Comparison of ENCODE assay signal across 16 cellular contexts in genomic region chr4:102524691-102525090, GRCh38. TPM values are rescaled to one million over a fixed set of nuclear protein-coding genes. Genes with fewer than 3 reads are reported as not detected.
A peak's percentile ranks its signal among the peaks of the same experiment; 100 is the strongest.
DNase-seq lines count a peak whose midpoint lies in the region; ATAC-seq and TF ChIP-seq lines count a peak whose summit lies in the region.
"Had no signal": no experiment of that assay in that cellular context is flagged by ENCODE, and none has a peak within 500 bp of the region (broad histone marks: within the 10 kb centered on the region; RNA-seq: fewer than 3 reads in every experiment).

No MANE protein-coding gene starts in this region.

- H3K4me1 ChIP-seq in BLaER1 treated with 17β-estradiol and CSF1 and Interleukin-3, amounts not matched to agents 10 nM and 100 nM, result peaks cover 13 to 96% (median 36%) of the 10 kb centered on the region in 10 experiments; a peak in 19 of 20 replicates
- peaks cover 44% of the 10 kb centered on the region for H3K4me1 ChIP-seq in CD4-positive, CD25-positive, alpha-beta regulatory T cell (ENCODE audit: control insufficient read depth, insufficient read depth, low read length, poor library complexity, severe bottlenecking)

- no peaks in the 10 kb centered on the region for H3K9me3 Mint-ChIP-seq in CD4-positive, CD25-positive, alpha-beta regulatory T cell
- H3K9me3 Mint-ChIP-seq in activated B cell treated with CpG ODN at 0.5 μM for 24 hours, result no peaks in the 10 kb centered on the region
- H3K9me3 Mint-ChIP-seq in effector memory CD8-positive, alpha-beta T cell, result no peaks in the 10 kb centered on the region

- peak overlapping the region in 9 of 11 experiments; percentile 30 to 89 (median 63); a peak in 18 of 22 replicates for H3K4me2 ChIP-seq in BLaER1 treated with 17β-estradiol and CSF1 and Interleukin-3, amounts not matched to agents 10 nM and 100 nM

- peaks cover 13 to 47% (median 25%) of the 10 kb centered on the region in 11 experiments; a peak in 20 of 22 replicates for H3K36me3 ChIP-seq in BLaER1 treated with 17β-estradiol and CSF1 and Interleukin-3, amounts not matched to agents 10 nM and 100 nM
- peaks cover 10% of the 10 kb centered on the region for H3K36me3 ChIP-seq in CD4-positive, CD25-positive, alpha-beta regulatory T cell (ENCODE audit: control insufficient read depth, insufficient read depth, low read length)
- H3K36me3 ChIP-seq: Peyer's patch had no signal

- H3K4me3 ChIP-seq in BLaER1 treated with 17β-estradiol and CSF1 and Interleukin-3, amounts not matched to agents 10 nM and 100 nM, result peak overlapping the region in 2 of 10 experiments; percentile 2; a peak in 1 of 20 replicates
- H3K4me3 ChIP-seq in CD4-positive, CD25-positive, alpha-beta regulatory T cell (ENCODE audit: low read depth, low read length), result no peak overlapping the region
- H3K4me3 ChIP-seq: dorsolateral prefrontal cortex, Peyer's patch, SK-N-MC had no signal

- no peaks in the 10 kb centered on the region for H3K27me3 ChIP-seq in BLaER1 treated with 17β-estradiol and CSF1 and Interleukin-3, amounts not matched to agents 10 nM and 100 nM
- H3K27me3 ChIP-seq in CD4-positive, CD25-positive, alpha-beta regulatory T cell (ENCODE audit: control insufficient read depth, insufficient read depth, low read length), result no peaks in the 10 kb centered on the region
- H3K27me3 ChIP-seq: dorsolateral prefrontal cortex, Peyer's patch had no signal

- no peak for ATAC-seq in CD4-positive, CD25-positive, alpha-beta regulatory T cell (ENCODE audit: low read depth in 2 of 2)
- ATAC-seq in activated B cell treated with CpG ODN at 0.5 μM for 24 hours (ENCODE audit: low read depth) (no peak), HG02970 (IDR thresholded peaks at IDR 0.05; ENCODE audit: low FRiP score, unreplicated experiment) (no peak)
- ATAC-seq in effector memory CD8-positive, alpha-beta T cell (replicated peaks), result peak; percentile 11

- no peak for DNase-seq in CD4-positive, CD25-positive, alpha-beta regulatory T cell
- no peak for DNase-seq in activated B cell treated with CpG ODN at 0.5 μM for 24 hours
- DNase-seq in effector memory CD8-positive, alpha-beta T cell, result no peak
- no peak for DNase-seq in SIG-M5 treated with dmso at 0.1 percent for 504 hours (lab: John Stamatoyannopoulos, UW; ENCODE audit: unreplicated experiment)
- no peak for DNase-seq in NCI-H2227 treated with DMSO at 0.1 percent for 48 hours (lab: John Stamatoyannopoulos, UW)
- DNase-seq: amniotic stem cell, dorsolateral prefrontal cortex, GOT3, NCI-H1105, NCI-H2081 treated with DMSO at 0.1 percent for 48 hours, NCI-H510A, Peyer's patch, small intestine had no signal

- POLR2A ChIA-PET in activated B cell treated with CpG ODN at 0.5 μM for 24 hours (lab: Charles Lee), result interaction anchor here (1.2 to 1.7 kb wide), 2 partner anchors 12 to 24 kb away, joined by 5 to 6 read pairs; partner anchors contain the start of gene NFKB1

- CTCF ChIA-PET in activated B cell treated with CpG ODN at 0.5 μM for 24 hours (lab: Charles Lee), result no interaction called here

- intact Hi-C loops in activated B cell treated with CpG ODN at 0.5 μM for 24 hours (cut with micrococcal nuclease), result loop anchor here (5.0 kb wide), 1 partner anchor 72 kb away; no protein-coding TSS in a partner anchor

- no peaks in the 10 kb centered on the region for H3K27me3 Mint-ChIP-seq in CD4-positive, CD25-positive, alpha-beta regulatory T cell
- no peaks in the 10 kb centered on the region for H3K27me3 Mint-ChIP-seq in activated B cell treated with CpG ODN at 0.5 μM for 24 hours
- H3K27me3 Mint-ChIP-seq in effector memory CD8-positive, alpha-beta T cell, result no peaks in the 10 kb centered on the region

- peaks cover 0 to 5% (median 0%) of the 10 kb centered on the region in 11 experiments; a peak in 4 of 22 replicates for H3K9me3 ChIP-seq in BLaER1 treated with 17β-estradiol and CSF1 and Interleukin-3, amounts not matched to agents 10 nM and 100 nM (replicated peaks in 1 of 11)
- no peaks in the 10 kb centered on the region for H3K9me3 ChIP-seq in CD4-positive, CD25-positive, alpha-beta regulatory T cell (ENCODE audit: control insufficient read depth in 2 of 2, low read length in 2 of 2)
- H3K9me3 ChIP-seq: Peyer's patch had no signal

- H3K27ac Mint-ChIP-seq in CD4-positive, CD25-positive, alpha-beta regulatory T cell, result peak overlapping the region in 2 of 3 donors; percentile 27 to 69
- H3K27ac Mint-ChIP-seq in activated B cell treated with CpG ODN at 0.5 μM for 24 hours, result peak overlapping the region; percentile 50
- H3K27ac Mint-ChIP-seq in effector memory CD8-positive, alpha-beta T cell, result peak overlapping the region; percentile 6 to 46

- peak overlapping the region; percentile 18 to 91 (median 64); a peak in 18 of 22 replicates for H3K27ac ChIP-seq in BLaER1 treated with 17β-estradiol and CSF1 and Interleukin-3, amounts not matched to agents 10 nM and 100 nM
- no peak overlapping the region for H3K27ac ChIP-seq in CD4-positive, CD25-positive, alpha-beta regulatory T cell (ENCODE audit: insufficient read depth, low read length, poor library complexity, severe bottlenecking)
- H3K27ac ChIP-seq: Peyer's patch, SK-N-MC had no signal

- peaks cover 55 to 88% (median 66%) of the 10 kb centered on the region in 4 donors for H3K4me1 Mint-ChIP-seq in CD4-positive, CD25-positive, alpha-beta regulatory T cell
- H3K4me1 Mint-ChIP-seq in activated B cell treated with CpG ODN at 0.5 μM for 24 hours, result peaks cover 88% of the 10 kb centered on the region
- peaks cover 52 to 63% of the 10 kb centered on the region in 2 donors for H3K4me1 Mint-ChIP-seq in effector memory CD8-positive, alpha-beta T cell (ENCODE audit: low read depth in 2 of 2)

- TF ChIP-seq CTCF in activated B cell treated with CpG ODN at 0.5 μM for 24 hours (IDR thresholded peaks at IDR 0.05), result no peak

- peak overlapping the region in 6 of 11 experiments; percentile 7 to 68 (median 28); a peak in 9 of 22 replicates for H3K9ac ChIP-seq in BLaER1 treated with 17β-estradiol and CSF1 and Interleukin-3, amounts not matched to agents 10 nM and 100 nM

- H4K20me1 ChIP-seq in BLaER1 treated with 17β-estradiol and CSF1 and Interleukin-3, amounts not matched to agents 10 nM and 100 nM, result peaks cover 0 to 83% (median 24%) of the 10 kb centered on the region in 11 experiments; a peak in 13 of 22 replicates

- H3K36me3 Mint-ChIP-seq in CD4-positive, CD25-positive, alpha-beta regulatory T cell, result peaks cover 11% of the 10 kb centered on the region
- peaks cover 67% of the 10 kb centered on the region for H3K36me3 Mint-ChIP-seq in activated B cell treated with CpG ODN at 0.5 μM for 24 hours (ENCODE audit: low read depth)
- peaks cover 44% of the 10 kb centered on the region for H3K36me3 Mint-ChIP-seq in effector memory CD8-positive, alpha-beta T cell (ENCODE audit: insufficient read depth)

- no peak overlapping the region for H3K4me3 Mint-ChIP-seq in CD4-positive, CD25-positive, alpha-beta regulatory T cell
- H3K4me3 Mint-ChIP-seq in activated B cell treated with CpG ODN at 0.5 μM for 24 hours, result no peak overlapping the region
- H3K4me3 Mint-ChIP-seq in effector memory CD8-positive, alpha-beta T cell, result no peak overlapping the region

RNA-seq across cellular contexts. Expression of gene NFKB1, which starts 23.5 kb away (rescaled TPM):
- total RNA-seq in CD4-positive, CD25-positive, alpha-beta regulatory T cell, result 152 TPM
- polyA plus RNA-seq in CD4-positive, CD25-positive, alpha-beta regulatory T cell, result 10 to 100 TPM in 3 of 4 donors, 1 to 10 TPM in 1; 9.2 to 21.8 (median 13.6) TPM
- 274 and 308 TPM in 2 replicates for total RNA-seq in activated B cell treated with CpG ODN at 0.5 μM for 24 hours
